Comparison of ENCODE assay signal across 1 cellular context in the genomic region with DNA sequence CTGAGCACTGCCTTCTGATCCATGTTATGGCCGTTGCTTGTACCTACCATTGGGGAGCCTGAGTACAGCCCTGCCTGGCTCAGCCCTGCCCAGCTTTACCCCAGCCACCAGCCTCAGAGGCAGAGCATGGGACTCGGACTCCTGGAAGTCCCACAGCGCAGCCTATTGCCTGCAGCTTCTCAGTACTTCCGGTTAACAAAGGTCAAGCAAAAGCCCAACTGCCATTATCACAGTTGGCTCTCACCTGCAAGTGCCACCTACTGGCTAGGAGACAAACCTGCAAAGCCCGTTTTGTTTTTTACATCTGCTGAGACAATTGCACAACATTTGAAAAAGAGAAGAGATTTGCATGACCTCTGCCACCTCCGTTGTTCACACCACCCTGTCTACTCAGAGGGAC.
A peak's percentile ranks its signal among the peaks of the same experiment; 100 is the strongest.
TF ChIP-seq lines count a peak whose summit lies in the region.

No MANE protein-coding gene starts in this region.

TF ChIP-seq in K562, 482 proteins besides CTCF, POLR2A, EP300 and RAD21 (continued from another document):
- TF ChIP-seq NR2C2 (CRISPR knock-in tag; IDR thresholded peaks at IDR 0.05) (no peak), NR2C2 (tag; IDR thresholded peaks at IDR 0.05) (0 out of 2 replicates have a peak, but pooled peaks have one; percentile 15), TOE1 (IDR thresholded peaks at IDR 0.05; ENCODE audit: borderline replicate concordance) (no peak), TOE1 (CRISPR knock-in tag; IDR thresholded peaks at IDR 0.05; ENCODE audit: borderline replicate concordance, low read depth) (no peak), PKNOX1 (IDR thresholded peaks at IDR 0.05) (no peak), POLR2G (IDR thresholded peaks at IDR 0.05; ENCODE audit: low read depth, low read length) (no peak), NR2C1 (IDR thresholded peaks at IDR 0.05) (no peak), NR2C1 (tag; IDR thresholded peaks at IDR 0.05) (peak; percentile 11; the same call in 1 of the 2 replicates)
